In the genomic region with DNA sequence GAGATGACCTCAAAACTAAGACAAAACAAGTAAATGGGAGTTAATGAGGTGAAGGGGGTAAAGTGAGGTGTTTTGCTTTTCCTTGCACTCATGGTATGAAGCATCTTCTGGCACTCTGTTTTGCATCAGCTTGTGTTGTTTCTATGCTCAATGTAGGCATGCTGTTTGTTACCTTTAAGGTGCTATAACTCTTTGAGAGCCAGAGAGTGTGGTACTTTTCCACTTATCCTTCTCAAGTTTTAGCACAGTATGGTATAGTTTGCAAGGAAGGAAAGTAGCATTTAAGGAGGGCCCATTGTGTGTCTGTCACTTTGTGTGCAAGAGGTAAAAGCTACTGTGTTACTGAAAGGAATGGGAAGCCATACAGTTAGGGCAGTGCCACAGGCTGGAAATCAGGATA, we compare ENCODE assay signal across 12 cellular contexts. TPM values are rescaled to one million over a fixed set of nuclear protein-coding genes. Genes with fewer than 3 reads are reported as not detected.
DNase-seq lines count a peak whose midpoint lies in the region; ATAC-seq and TF ChIP-seq lines count a peak whose summit lies in the region.
"Had no signal": no experiment of that assay in that cellular context is flagged by ENCODE, and none has a peak within 500 bp of the region (broad histone marks: within the 10 kb centered on the region; RNA-seq: fewer than 3 reads in every experiment).

No MANE protein-coding gene starts in this region.

- H3K18ac ChIP-seq in mesenchymal stem cell (ENCODE audit: low read depth in 1 of 2, low read length in 2 of 2): no peak overlapping the region

- H3K4me2 ChIP-seq in mesenchymal stem cell (ENCODE audit: low read length, poor library complexity, severe bottlenecking): no peak overlapping the region

- H2BK15ac ChIP-seq in mesenchymal stem cell (ENCODE audit: low read depth, poor library complexity, severe bottlenecking): no peak overlapping the region

- H3K79me1 ChIP-seq in mesenchymal stem cell (replicated peaks; ENCODE audit: low read length, poor library complexity, severe bottlenecking): no peaks in the 10 kb centered on the region

- H2AFZ ChIP-seq in mesenchymal stem cell (ENCODE audit: low read depth, low read length): no peak overlapping the region

- no peaks in the 10 kb centered on the region for H3K9me3 ChIP-seq in muscle layer of duodenum (ENCODE audit: control insufficient read depth in 1 of 2, low read length in 2 of 2)
- H3K9me3 ChIP-seq in mesenchymal stem cell (ENCODE audit: control insufficient read depth, low read length): no peaks in the 10 kb centered on the region
- H3K9me3 ChIP-seq: pancreas had no signal

- peak overlapping the region; percentile 42 for H3K27ac ChIP-seq in muscle layer of duodenum (ENCODE audit: low read length)
- no peak overlapping the region for H3K27ac ChIP-seq in mesenchymal stem cell (ENCODE audit: low read length, poor library complexity, severe bottlenecking)
- H3K27ac ChIP-seq: pancreas had no signal

- H3K27ac Mint-ChIP-seq in stimulated activated naive CD8-positive, alpha-beta T cell treated with anti-CD3 and anti-CD28 coated beads, Interleukin-15, Interleukin-2, amounts not matched to agents 100 ng/mL and 50 ng/mL, for 24 hours: peak overlapping the region; percentile 71
- H3K27ac Mint-ChIP-seq in activated CD8-positive, alpha-beta T cell treated with anti-CD3 and anti-CD28 coated beads for 36 hours: peak overlapping the region; percentile 78

- H3K4me1 Mint-ChIP-seq in stimulated activated naive CD8-positive, alpha-beta T cell treated with anti-CD3 and anti-CD28 coated beads, Interleukin-15, Interleukin-2, amounts not matched to agents 100 ng/mL and 50 ng/mL, for 24 hours (ENCODE audit: low read depth): peaks cover 96% of the 10 kb centered on the region
- H3K4me1 Mint-ChIP-seq in activated CD8-positive, alpha-beta T cell treated with anti-CD3 and anti-CD28 coated beads for 36 hours (ENCODE audit: low read depth): peaks cover 95% of the 10 kb centered on the region

- H2BK12ac ChIP-seq in mesenchymal stem cell (ENCODE audit: low read length in 2 of 2): no peak overlapping the region

- H3K9ac ChIP-seq in mesenchymal stem cell (ENCODE audit: low read length): no peak overlapping the region

- no peak overlapping the region for H2BK5ac ChIP-seq in mesenchymal stem cell (ENCODE audit: low read depth, low read length, poor library complexity, severe bottlenecking)

- H3K4me3 ChIP-seq in muscle layer of duodenum (ENCODE audit: low read depth in 1 of 2, low read length in 2 of 2) (no peak overlapping the region), mesenchymal stem cell (ENCODE audit: insufficient read depth in 1 of 2, low read depth in 1 of 2, low read length in 2 of 2) (no peak overlapping the region)
- H3K4me3 ChIP-seq: pancreas had no signal

- no peak for ATAC-seq in stimulated activated naive CD8-positive, alpha-beta T cell treated with anti-CD3 and anti-CD28 coated beads, Interleukin-15, Interleukin-2, amounts not matched to agents 100 U/mL and 50 U/mL, for 24 hours
- no peak for ATAC-seq in activated CD8-positive, alpha-beta T cell treated with anti-CD3 and anti-CD28 coated beads for 36 hours

- CTCF ChIA-PET in activated CD8-positive, alpha-beta T cell treated with anti-CD3 and anti-CD28 coated beads for 36 hours (lab: Charles Lee): interaction anchor here (0.8 to 2.1 kb wide), 9 partner anchors 10 to 246 kb away, joined by 3 to 11 read pairs (median 4); no protein-coding TSS in a partner anchor

- no peak overlapping the region for H2AK5ac ChIP-seq in mesenchymal stem cell (ENCODE audit: low read length, severe bottlenecking)

- no peaks in the 10 kb centered on the region for H3K36me3 Mint-ChIP-seq in stimulated activated naive CD8-positive, alpha-beta T cell treated with anti-CD3 and anti-CD28 coated beads, Interleukin-15, Interleukin-2, amounts not matched to agents 100 ng/mL and 50 ng/mL, for 24 hours (ENCODE audit: low read depth)
- no peaks in the 10 kb centered on the region for H3K36me3 Mint-ChIP-seq in activated CD8-positive, alpha-beta T cell treated with anti-CD3 and anti-CD28 coated beads for 36 hours (ENCODE audit: low read depth)

- H3K27me3 Mint-ChIP-seq in stimulated activated naive CD8-positive, alpha-beta T cell treated with anti-CD3 and anti-CD28 coated beads, Interleukin-15, Interleukin-2, amounts not matched to agents 100 ng/mL and 50 ng/mL, for 24 hours: peaks cover 21% of the 10 kb centered on the region
- H3K27me3 Mint-ChIP-seq in activated CD8-positive, alpha-beta T cell treated with anti-CD3 and anti-CD28 coated beads for 36 hours: peaks cover 10% of the 10 kb centered on the region

- POLR2A ChIA-PET in activated CD8-positive, alpha-beta T cell treated with anti-CD3 and anti-CD28 coated beads for 36 hours (lab: Charles Lee): interaction anchor here (0.6 to 2.5 kb wide), 9 partner anchors 10 to 231 kb away, joined by 3 to 10 read pairs (median 3); no protein-coding TSS in a partner anchor

- no peak overlapping the region for H3K14ac ChIP-seq in mesenchymal stem cell (ENCODE audit: low read length in 2 of 2)

- H3K23ac ChIP-seq in mesenchymal stem cell (ENCODE audit: low read length in 2 of 2): no peak overlapping the region

- H4K91ac ChIP-seq in mesenchymal stem cell (ENCODE audit: low read length): no peak overlapping the region

- H3K4me3 Mint-ChIP-seq in stimulated activated naive CD8-positive, alpha-beta T cell treated with anti-CD3 and anti-CD28 coated beads, Interleukin-15, Interleukin-2, amounts not matched to agents 100 ng/mL and 50 ng/mL, for 24 hours: peak overlapping the region; percentile 1
- no peak overlapping the region for H3K4me3 Mint-ChIP-seq in activated CD8-positive, alpha-beta T cell treated with anti-CD3 and anti-CD28 coated beads for 36 hours

- intact Hi-C loops in activated CD8-positive, alpha-beta T cell treated with anti-CD3 and anti-CD28 coated beads for 36 hours (cut with micrococcal nuclease): loop anchor here (5.0 kb wide), 1 partner anchor 192 kb away; no protein-coding TSS in a partner anchor

- H3K9me3 Mint-ChIP-seq in stimulated activated naive CD8-positive, alpha-beta T cell treated with anti-CD3 and anti-CD28 coated beads, Interleukin-15, Interleukin-2, amounts not matched to agents 100 ng/mL and 50 ng/mL, for 24 hours: no peaks in the 10 kb centered on the region
- no peaks in the 10 kb centered on the region for H3K9me3 Mint-ChIP-seq in activated CD8-positive, alpha-beta T cell treated with anti-CD3 and anti-CD28 coated beads for 36 hours
- H3K9me3 Mint-ChIP-seq: dendritic cell treated with granulocyte-macrophage colony-stimulating factor and Interleukin-4, amounts not matched to agents 40 ng/mL and 50 ng/mL, for 4 days had no signal

- H3K4ac ChIP-seq in mesenchymal stem cell (ENCODE audit: low read depth in 1 of 2, low read length in 2 of 2): no peak overlapping the region

- H3K4me1 ChIP-seq in muscle layer of duodenum (ENCODE audit: control insufficient read depth in 1 of 2, insufficient read depth in 2 of 2, low read length in 2 of 2): no peaks in the 10 kb centered on the region
- no peaks in the 10 kb centered on the region for H3K4me1 ChIP-seq in mesenchymal stem cell (ENCODE audit: control insufficient read depth, insufficient read depth, low read depth, low read length)

- H3K36me3 ChIP-seq in muscle layer of duodenum (ENCODE audit: control insufficient read depth in 1 of 2, insufficient read depth in 2 of 2, low read length in 2 of 2) (no peaks in the 10 kb centered on the region), mesenchymal stem cell (ENCODE audit: control insufficient read depth in 1 of 2, insufficient read depth in 2 of 2, low read depth in 1 of 2, low read length in 2 of 2) (no peaks in the 10 kb centered on the region)
- H3K36me3 ChIP-seq: pancreas had no signal

- no peak overlapping the region for H4K8ac ChIP-seq in mesenchymal stem cell (ENCODE audit: low read length)

- no peak for TF ChIP-seq CTCF in activated CD8-positive, alpha-beta T cell treated with anti-CD3 and anti-CD28 coated beads for 36 hours (IDR thresholded peaks at IDR 0.05)

- no peaks in the 10 kb centered on the region for H3K27me3 ChIP-seq in muscle layer of duodenum (ENCODE audit: low read depth, low read length)
- peaks cover 9 to 21% of the 10 kb centered on the region in 2 experiments for H3K27me3 ChIP-seq in mesenchymal stem cell (ENCODE audit: control insufficient read depth in 1 of 2, insufficient read depth in 1 of 2, low read length in 2 of 2)
- H3K27me3 ChIP-seq: pancreas had no signal

- no peak for DNase-seq in stimulated activated naive CD8-positive, alpha-beta T cell treated with anti-CD3 and anti-CD28 coated beads, Interleukin-15, Interleukin-2, amounts not matched to agents 100 U/mL and 50 U/mL, for 24 hours
- no peak for DNase-seq in activated CD8-positive, alpha-beta T cell treated with anti-CD3 and anti-CD28 coated beads for 36 hours
- DNase-seq in mesenchymal stem cell (no peak), RKO (ENCODE audit: low spot score) (no peak), D341Med (ENCODE audit: low spot score) (no peak), putamen (ENCODE audit: low spot score) (no peak)
- DNase-seq: NCI-H1436 treated with DMSO at 0.1 percent for 48 hours, pancreas, T1000 had no signal

- no peak overlapping the region for H2BK120ac ChIP-seq in mesenchymal stem cell (ENCODE audit: low read depth, low read length)

RNA-seq across cellular contexts. Expression of a gene that starts 17.5 kb away (rescaled TPM):
- 100 to 1,000 TPM in 1 of 2 experiments, 10 to 100 TPM in 1; 97.0 to 103 TPM for total RNA-seq in activated CD8-positive, alpha-beta T cell treated with anti-CD3 and anti-CD28 coated beads for 36 hours
- polyA plus RNA-seq in mesenchymal stem cell (2013, experiment 1 of 2): not detected
- polyA plus RNA-seq in mesenchymal stem cell (2013, experiment 2 of 2): not detected
